In genomic region chr20:37853823-37854375, GRCh38 we compare ENCODE assay signal across 18 cellular contexts. TPM values are rescaled to one million over a fixed set of nuclear protein-coding genes. Genes with fewer than 3 reads are reported as not detected.
DNase-seq lines count a peak whose midpoint lies in the region; ATAC-seq, FAIRE-seq and TF ChIP-seq lines count a peak whose summit lies in the region.
"Had no signal": no experiment of that assay in that cellular context is flagged by ENCODE, and none has a peak within 500 bp of the region (broad histone marks: within the 10 kb centered on the region; RNA-seq: fewer than 3 reads in every experiment).

No MANE protein-coding gene starts in this region.

- TF ChIP-seq CTCF in GM12878 (IDR thresholded peaks at IDR 0.05 in 2 of 3, conservative IDR thresholded peaks at IDR 0.05 in 1 of 3; ENCODE audit: control insufficient read depth in 2 of 3, extremely low read depth in 1 of 3, insufficient read depth in 1 of 3, low read depth in 3 of 3, low read length in 3 of 3) (no peak), chondrocyte (IDR thresholded peaks at IDR 0.05) (no peak)

- WGBS in GM12878 (ENCODE audit: insufficient coverage, insufficient replicate concordance, low lambda C conversion rate, missing lambda C conversion rate): 0% methylated on average over 2 of the region's 2 CpGs

- H3K27ac Mint-ChIP-seq in chondrocyte (ENCODE audit: unreplicated experiment): no peak overlapping the region
- H3K27ac Mint-ChIP-seq: activated naive CD8-positive, alpha-beta T cell treated with anti-CD3 and anti-CD28 coated beads for 36 hours; endodermal cell had no signal

- CTCF ChIA-PET in GM12878 (lab: Yijun Ruan, JAX): no interaction called here

- RAD21 ChIA-PET in GM12878 (lab: Charles Lee; ENCODE audit: unreplicated experiment): interaction anchor here (1.0 kb wide), 1 partner anchor 30 kb away, joined by 3 read pairs; no protein-coding TSS in a partner anchor

- peak overlapping the region; percentile 57 for H3K27ac ChIP-seq in GM12878 (ENCODE audit: control insufficient read depth, insufficient read depth)
- H3K27ac ChIP-seq: BLaER1, cardiac muscle cell, GM23248, SJSA1, vagina had no signal

- SMC1A ChIA-PET in GM12878 (lab: Charles Lee; ENCODE audit: uncharacterized antibody, unreplicated experiment): interaction anchor here (0.8 kb wide), 2 partner anchors 141 to 163 kb away, joined by 3 read pairs; no protein-coding TSS in a partner anchor

- DNase-seq in GM12878 (ENCODE audit: low read depth, low spot score) (peak; percentile 41), chondrocyte (ENCODE audit: low spot score) (no peak)
- DNase-seq: activated naive CD8-positive, alpha-beta T cell treated with anti-CD3 and anti-CD28 coated beads for 36 hours; endodermal cell; GM23248; NCI-H2171; stimulated activated CD4-positive, alpha-beta T cell treated with anti-CD3 and anti-CD28 coated beads, Interleukin-4, amount 100 ng/mL, for 4 hours; stimulated activated naive CD4-positive, alpha-beta T cell had no signal

- peak; percentile 56 for FAIRE-seq in GM12878 (lab: Jason Lieb, UNC)
- FAIRE-seq: HepG2 had no signal

- no peak overlapping the region for H3K4me3 ChIP-seq in GM12878
- H3K4me3 ChIP-seq: BLaER1, cardiac muscle cell, GM23248, SJSA1, vagina had no signal

- no peaks in the 10 kb centered on the region for H3K9me3 Mint-ChIP-seq in chondrocyte (ENCODE audit: low read depth)
- H3K9me3 Mint-ChIP-seq: activated naive CD8-positive, alpha-beta T cell treated with anti-CD3 and anti-CD28 coated beads for 36 hours; endodermal cell had no signal

- POLR2A ChIA-PET in GM12878 (lab: Charles Lee): no interaction called here

- H3K9me3 ChIP-seq in GM12878 (replicated peaks; ENCODE audit: control insufficient read depth, insufficient read depth, low read length): no peaks in the 10 kb centered on the region
- H3K9me3 ChIP-seq: BLaER1, SJSA1, vagina had no signal

- no peaks in the 10 kb centered on the region for H4K20me1 ChIP-seq in GM12878 (ENCODE audit: control insufficient read depth, insufficient read depth)
- H4K20me1 ChIP-seq: BLaER1 had no signal

- no peak for TF ChIP-seq POLR2A in GM12878 (IDR thresholded peaks at IDR 0.05; ENCODE audit: low read depth, low read length)

- H3K4me1 ChIP-seq in GM12878 (ENCODE audit: control insufficient read depth, insufficient read depth, low read length): peaks cover 36% of the 10 kb centered on the region
- H3K4me1 ChIP-seq: BLaER1, vagina had no signal

- no TSS peak for BruUV-seq in GM12878 (replicated peaks; lab: Mats Ljungman, UMichigan)

- no peak for TF ChIP-seq EP300 in GM12878 (IDR thresholded peaks at IDR 0.05; ENCODE audit: borderline replicate concordance in 1 of 2, control insufficient read depth in 1 of 2, low read depth in 2 of 2, low read length in 2 of 2)

- no peak overlapping the region for H3K9ac ChIP-seq in GM12878 (ENCODE audit: control insufficient read depth, insufficient read depth, low read length)
- H3K9ac ChIP-seq: BLaER1, GM23248 had no signal

- ATAC-seq in GM18519 (IDR thresholded peaks at IDR 0.05; ENCODE audit: low FRiP score, unreplicated experiment) (peak; percentile 68), GM21423 (IDR thresholded peaks at IDR 0.05; ENCODE audit: unreplicated experiment) (peak; percentile 43), HG03025 (IDR thresholded peaks at IDR 0.05; ENCODE audit: low FRiP score, unreplicated experiment) (peak; percentile 60), GM12878 (peak; percentile 79), HG03442 (IDR thresholded peaks at IDR 0.05; ENCODE audit: unreplicated experiment) (no peak), GM21367 (IDR thresholded peaks at IDR 0.05; ENCODE audit: unreplicated experiment) (no peak)
- ATAC-seq: HepG2 had no signal

- no peaks in the 10 kb centered on the region for H3K27me3 Mint-ChIP-seq in chondrocyte (ENCODE audit: low read depth)
- H3K27me3 Mint-ChIP-seq: activated naive CD8-positive, alpha-beta T cell treated with anti-CD3 and anti-CD28 coated beads for 36 hours had no signal

- intact Hi-C loops in GM12878 (cut with micrococcal nuclease; ENCODE audit: unreplicated experiment): no loop called here

- H3K79me2 ChIP-seq in GM12878 (ENCODE audit: control insufficient read depth, insufficient read depth, low read length): no peaks in the 10 kb centered on the region

- H3K27me3 ChIP-seq in GM12878 (replicated peaks in 1 of 2; ENCODE audit: control insufficient read depth in 2 of 2, insufficient read depth in 2 of 2, low read length in 1 of 2): no peaks in the 10 kb centered on the region
- H3K27me3 ChIP-seq: BLaER1, cardiac muscle cell, SJSA1, vagina had no signal

- H3K4me1 Mint-ChIP-seq in chondrocyte (ENCODE audit: low read depth): peaks cover 6% of the 10 kb centered on the region
- H3K4me1 Mint-ChIP-seq: activated naive CD8-positive, alpha-beta T cell treated with anti-CD3 and anti-CD28 coated beads for 36 hours had no signal

- H3K4me3 Mint-ChIP-seq in chondrocyte (ENCODE audit: unreplicated experiment): no peak overlapping the region
- H3K4me3 Mint-ChIP-seq: activated naive CD8-positive, alpha-beta T cell treated with anti-CD3 and anti-CD28 coated beads for 36 hours; endodermal cell had no signal

- peak overlapping the region; percentile 80 for H3K4me2 ChIP-seq in GM12878 (ENCODE audit: control insufficient read depth, insufficient read depth)
- H3K4me2 ChIP-seq: BLaER1 had no signal

- TF ChIP-seq RAD21 in GM12878 (IDR thresholded peaks at IDR 0.05; ENCODE audit: insufficient read depth, low read depth, low read length): no peak

- H3K36me3 ChIP-seq in GM12878 (ENCODE audit: control insufficient read depth in 2 of 2, insufficient read depth in 2 of 2, low read length in 1 of 2): peaks cover 2 to 5% of the 10 kb centered on the region in 2 experiments
- H3K36me3 ChIP-seq: cardiac muscle cell, SJSA1 had no signal

- in situ Hi-C loops in GM12878 (cut with MboI): no loop called here

- peaks cover 8% of the 10 kb centered on the region for H3K36me3 Mint-ChIP-seq in chondrocyte (ENCODE audit: low read depth)

- no peak overlapping the region for H2AFZ ChIP-seq in GM12878 (ENCODE audit: control insufficient read depth, low read depth, low read length)
- H2AFZ ChIP-seq: GM23248 had no signal

TF ChIP-seq in GM12878, 131 proteins besides CTCF, POLR2A, EP300 and RAD21:
- TF ChIP-seq CREM (IDR thresholded peaks at IDR 0.05; ENCODE audit: low read depth) (no peak), RUNX3 (IDR thresholded peaks at IDR 0.05; ENCODE audit: low read length) (0 out of 2 replicates have a peak, but pooled peaks have one; percentile 20)

RNA-seq across cellular contexts. Expression of gene VSTM2L, which starts 49.0 kb away (rescaled TPM):
- not detected in 2 replicates for total RNA-seq in GM12878 (2013; cell fraction: nucleolus; rRNA removed)
- total RNA-seq in GM12878 (2014; rRNA removed) (0.65 and 1.3 TPM in 2 replicates), GM12878 (2014; rRNA removed; fragmentation: Illumina TruSeq; extraction: Trizol) (0.22 and 0.23 TPM in 2 replicates), GM12878 (2021) (1.3 and 1.5 TPM in 2 replicates), chondrocyte (6.8 to 24.5 TPM (median 7.3 TPM) in 3 replicates)
- polyA plus RNA-seq in GM12878 (2011; ENCODE audit: low read depth): not detected
- polyA plus RNA-seq in GM12878 (2011; rRNA removed) (not detected in 2 replicates), GM12878 (2014; fragmentation: Illumina TruSeq; extraction: Trizol) (0.35 TPM in 1 of 2 replicates, not detected in the other), GM12878 (2014; fragmentation: Nextera tagmentation; extraction: Ambion mirVana) (under 1 TPM in 1 of 2 experiments, not detected in 1; 0.05 TPM), GM12878 (2014; rRNA removed) (0.67 and 0.90 TPM in 2 replicates), GM12878 (2016; fragmentation: Nextera tagmentation; extraction: Ambion mirVana) (under 1 TPM; 0.36 to 1.00 TPM)
- not detected in 2 replicates for polyA plus RNA-seq in GM12878 (2011; cell fraction: cytosol; rRNA removed)
- not detected in 2 replicates for polyA plus RNA-seq in GM12878 (2011; cell fraction: nucleus; rRNA removed)
- 0.08 and 0.15 TPM in 2 replicates for polyA plus RNA-seq in GM12878 (2012)
- polyA minus RNA-seq in GM12878 (2011; rRNA and poly(A)+ RNA removed): not detected in 2 replicates
- not detected in 2 replicates for polyA minus RNA-seq in GM12878 (2011; cell fraction: cytosol; rRNA and poly(A)+ RNA removed)
- not detected in 2 replicates for polyA minus RNA-seq in GM12878 (2011; cell fraction: nucleus; rRNA and poly(A)+ RNA removed)
- total RNA-seq: activated naive CD8-positive, alpha-beta T cell treated with anti-CD3 and anti-CD28 coated beads for 36 hours; HepG2; vagina had no signal
- polyA plus RNA-seq: HepG2 had no signal

Comparison
In these comparisons a context has a peak if more than half of its experiments do, and no peak if none do; other contexts are left out.
1. ATAC-seq: peak in GM18519 (single experiment), GM21423 (single experiment), HG03025 (single experiment) and GM12878 (single experiment); none in HG03442 (single experiment) and GM21367 (single experiment).